Comparison of ENCODE assay signal across 1 cellular context in genomic region chr11:112620621-112621394, GRCh38.
TF ChIP-seq lines count a peak whose summit lies in the region.

No MANE protein-coding gene starts in this region.

TF ChIP-seq in GM23338, 12 proteins besides CTCF, POLR2A, EP300 and RAD21 (continued from another document):
- TF ChIP-seq ZNF462 (CRISPR knock-in tag; IDR thresholded peaks at IDR 0.05), result no peak
- TF ChIP-seq STAT1 (IDR thresholded peaks at IDR 0.05; ENCODE audit: unreplicated experiment), result no peak
- TF ChIP-seq ZNF114 (CRISPR knock-in tag; IDR thresholded peaks at IDR 0.05), result no peak
- no peak for TF ChIP-seq JUNB (IDR thresholded peaks at IDR 0.05; ENCODE audit: unreplicated experiment)
- no peak for TF ChIP-seq REST (IDR thresholded peaks at IDR 0.05; ENCODE audit: unreplicated experiment)
- no peak for TF ChIP-seq NANOG (IDR thresholded peaks at IDR 0.05; ENCODE audit: borderline replicate concordance)
- no peak for TF ChIP-seq EZH2 (IDR thresholded peaks at IDR 0.05; ENCODE audit: low read depth, unreplicated experiment)
- no peak for TF ChIP-seq POLR2AphosphoS5 (IDR thresholded peaks at IDR 0.05; ENCODE audit: low read depth)
- TF ChIP-seq EZH2phosphoT487 (IDR thresholded peaks at IDR 0.05; ENCODE audit: unreplicated experiment), result no peak
